Comparison of ENCODE assay signal across 27 cellular contexts in genomic region chr2:18980104-18980777, GRCh38.
"Had no signal": no experiment of that assay in that cellular context is flagged by ENCODE, and none has a peak within 500 bp of the region (broad histone marks: within the 10 kb centered on the region; RNA-seq: fewer than 3 reads in every experiment).

No MANE protein-coding gene starts in this region.

- ATAC-seq: activated CD4-positive, CD25-positive, alpha-beta regulatory T cell treated with anti-CD3 and anti-CD28 coated beads, Interleukin-2, amount 50 U/mL, for 24 hours; activated T-cell treated with anti-CD3 and anti-CD28 coated beads, Interleukin-2, amount 50 U/mL, for 72 hours; body of pancreas; esophagus mucosa; gastrocnemius medialis; mucosa of descending colon; stimulated activated effector memory CD8-positive, alpha-beta T cell treated with anti-CD3 and anti-CD28 coated beads, Interleukin-12 subunit alpha, Interleukin-12 subunit beta, amount 100 ng/mL, for 72 hours; stimulated activated naive CD8-positive, alpha-beta T cell treated with anti-CD3 and anti-CD28 coated beads, Interleukin-15, amount 100 ng/mL, for 72 hours had no signal

- H3K36me3 ChIP-seq: cardiac muscle cell, gastrocnemius medialis, neural progenitor cell, uterus had no signal

- H3K4me1 ChIP-seq: body of pancreas, neural progenitor cell had no signal

- H3K4me1 Mint-ChIP-seq: activated CD4-positive, alpha-beta memory T cell treated with anti-CD3 and anti-CD28 coated beads, Interleukin-2, amount 10 ng/mL, durations not matched to agents 7 days and 5 days; activated CD4-positive, alpha-beta T cell treated with anti-CD3 and anti-CD28 coated beads, Interleukin-2, amount 10 ng/mL, durations not matched to agents 24 days and 14 days; activated naive CD8-positive, alpha-beta T cell treated with anti-CD3 and anti-CD28 coated beads, Interleukin-2, amount 10 ng/mL, durations not matched to agents 7 days and 5 days; stimulated activated effector memory CD8-positive, alpha-beta T cell treated with anti-CD3 and anti-CD28 coated beads, Interleukin-12 subunit alpha, Interleukin-12 subunit beta, amount 100 ng/mL, for 72 hours; stimulated activated naive CD8-positive, alpha-beta T cell treated with anti-CD3 and anti-CD28 coated beads, Interleukin-15, amount 100 ng/mL, for 72 hours had no signal

- DNase-seq: activated CD4-positive, alpha-beta memory T cell treated with anti-CD3 and anti-CD28 coated beads, Interleukin-2, amount 10 ng/mL, durations not matched to agents 7 days and 5 days; activated CD4-positive, alpha-beta T cell treated with anti-CD3 and anti-CD28 coated beads, Interleukin-2, amount 10 ng/mL, durations not matched to agents 24 days and 14 days; activated effector memory CD4-positive, alpha-beta T cell treated with Interleukin-2 at 50 U/mL for 16 hours; activated naive CD4-positive, alpha-beta T cell treated with anti-CD3 and anti-CD28 coated beads for 36 hours; activated naive CD8-positive, alpha-beta T cell treated with anti-CD3 and anti-CD28 coated beads, Interleukin-2, amount 10 ng/mL, durations not matched to agents 7 days and 5 days; activated T-cell treated with anti-CD3 and anti-CD28 coated beads, Interleukin-2, amount 50 U/mL, for 72 hours; amniotic stem cell; body of pancreas; dermis blood vessel endothelial cell; effector memory CD4-positive, alpha-beta T cell; gastrocnemius medialis; hippocampal formation; mesenchymal stem cell; mucosa of descending colon; naive B cell; retina; stimulated activated CD4-positive, alpha-beta T cell treated with anti-CD3 and anti-CD28 coated beads, Interleukin-12 subunit alpha, Interleukin-12 subunit beta, amount 100 ng/mL, for 4 hours; stimulated activated naive CD8-positive, alpha-beta T cell treated with anti-CD3 and anti-CD28 coated beads, Interleukin-15, amount 100 ng/mL, for 72 hours; trophoblast cell; uterus had no signal

- H3K4me3 ChIP-seq: body of pancreas, cardiac muscle cell, gastrocnemius medialis, mucosa of descending colon, neural progenitor cell, uterus had no signal

- H3K36me3 Mint-ChIP-seq: activated naive CD8-positive, alpha-beta T cell treated with anti-CD3 and anti-CD28 coated beads, Interleukin-2, amount 10 ng/mL, durations not matched to agents 7 days and 5 days; naive B cell; neural progenitor cell; stimulated activated effector memory CD8-positive, alpha-beta T cell treated with anti-CD3 and anti-CD28 coated beads, Interleukin-12 subunit alpha, Interleukin-12 subunit beta, amount 100 ng/mL, for 72 hours had no signal

- H3K9me3 ChIP-seq: body of pancreas, gastrocnemius medialis, mucosa of descending colon, uterus had no signal

- H3K27ac ChIP-seq: body of pancreas, cardiac muscle cell, gastrocnemius medialis, neural progenitor cell, uterus, VCaP had no signal

- H3K4me3 Mint-ChIP-seq: activated CD4-positive, alpha-beta memory T cell treated with anti-CD3 and anti-CD28 coated beads, Interleukin-2, amount 10 ng/mL, durations not matched to agents 7 days and 5 days; activated CD4-positive, alpha-beta T cell treated with anti-CD3 and anti-CD28 coated beads, Interleukin-2, amount 10 ng/mL, durations not matched to agents 24 days and 14 days; activated naive CD4-positive, alpha-beta T cell treated with anti-CD3 and anti-CD28 coated beads for 36 hours; activated naive CD8-positive, alpha-beta T cell treated with anti-CD3 and anti-CD28 coated beads, Interleukin-2, amount 10 ng/mL, durations not matched to agents 7 days and 5 days; activated T-cell treated with anti-CD3 and anti-CD28 coated beads, Interleukin-2, amount 50 U/mL, for 72 hours; naive B cell; neural progenitor cell; stimulated activated effector memory CD8-positive, alpha-beta T cell treated with anti-CD3 and anti-CD28 coated beads, Interleukin-12 subunit alpha, Interleukin-12 subunit beta, amount 100 ng/mL, for 72 hours; stimulated activated naive CD8-positive, alpha-beta T cell treated with anti-CD3 and anti-CD28 coated beads, Interleukin-15, amount 100 ng/mL, for 72 hours had no signal

- H3K27ac Mint-ChIP-seq: activated CD4-positive, alpha-beta memory T cell treated with anti-CD3 and anti-CD28 coated beads, Interleukin-2, amount 10 ng/mL, durations not matched to agents 7 days and 5 days; activated CD4-positive, alpha-beta T cell treated with anti-CD3 and anti-CD28 coated beads, Interleukin-2, amount 10 ng/mL, durations not matched to agents 24 days and 14 days; activated naive CD4-positive, alpha-beta T cell treated with anti-CD3 and anti-CD28 coated beads for 36 hours; activated naive CD8-positive, alpha-beta T cell treated with anti-CD3 and anti-CD28 coated beads, Interleukin-2, amount 10 ng/mL, durations not matched to agents 7 days and 5 days; activated T-cell treated with anti-CD3 and anti-CD28 coated beads, Interleukin-2, amount 50 U/mL, for 72 hours; naive B cell; neural progenitor cell; progenitor cell of endocrine pancreas; stimulated activated effector memory CD8-positive, alpha-beta T cell treated with anti-CD3 and anti-CD28 coated beads, Interleukin-12 subunit alpha, Interleukin-12 subunit beta, amount 100 ng/mL, for 72 hours had no signal

- H3K9me3 Mint-ChIP-seq: activated CD4-positive, alpha-beta T cell treated with anti-CD3 and anti-CD28 coated beads, Interleukin-2, amount 10 ng/mL, durations not matched to agents 24 days and 14 days; activated naive CD4-positive, alpha-beta T cell treated with anti-CD3 and anti-CD28 coated beads for 36 hours; naive B cell; neural progenitor cell; stimulated activated effector memory CD8-positive, alpha-beta T cell treated with anti-CD3 and anti-CD28 coated beads, Interleukin-12 subunit alpha, Interleukin-12 subunit beta, amount 100 ng/mL, for 72 hours had no signal

- H3K27me3 ChIP-seq: body of pancreas, cardiac muscle cell, gastrocnemius medialis, neural progenitor cell, uterus had no signal

- H3K27me3 Mint-ChIP-seq: activated CD4-positive, alpha-beta memory T cell treated with anti-CD3 and anti-CD28 coated beads, Interleukin-2, amount 10 ng/mL, durations not matched to agents 7 days and 5 days; activated CD4-positive, alpha-beta T cell treated with anti-CD3 and anti-CD28 coated beads, Interleukin-2, amount 10 ng/mL, durations not matched to agents 24 days and 14 days; activated naive CD8-positive, alpha-beta T cell treated with anti-CD3 and anti-CD28 coated beads, Interleukin-2, amount 10 ng/mL, durations not matched to agents 7 days and 5 days; progenitor cell of endocrine pancreas; stimulated activated naive CD8-positive, alpha-beta T cell treated with anti-CD3 and anti-CD28 coated beads, Interleukin-15, amount 100 ng/mL, for 72 hours had no signal
